9 cellular contexts compared by ENCODE assay signal in the genomic region with DNA sequence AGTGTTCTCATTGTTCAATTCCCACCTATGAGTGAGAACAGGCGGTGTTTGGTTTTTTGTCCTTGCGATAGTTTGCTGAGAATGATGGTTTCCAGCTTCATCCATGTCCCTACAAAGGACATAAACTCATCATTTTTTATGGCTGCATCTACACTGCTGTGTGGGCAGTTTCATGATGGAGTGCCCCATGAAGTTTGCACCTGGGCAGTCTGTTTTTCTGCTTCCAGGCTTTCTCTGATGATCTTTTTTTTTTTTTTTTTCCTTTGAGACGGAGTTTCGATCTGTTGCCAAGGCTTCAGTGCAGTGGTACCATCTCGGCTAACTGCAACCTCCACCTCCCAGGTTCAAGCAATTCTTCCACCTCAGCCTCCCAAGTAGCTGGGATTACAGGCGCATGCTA. TPM values are rescaled to one million over a fixed set of nuclear protein-coding genes. Genes with fewer than 3 reads are reported as not detected.
"Had no signal": no experiment of that assay in that cellular context is flagged by ENCODE, and none has a peak within 500 bp of the region (broad histone marks: within the 10 kb centered on the region; RNA-seq: fewer than 3 reads in every experiment).

No MANE protein-coding gene starts in this region.

RNA-seq across cellular contexts. Expression of gene SLAMF9, which starts 6.2 kb away (rescaled TPM):
- total RNA-seq: activated CD8-positive, alpha-beta T cell treated with anti-CD3 and anti-CD28 coated beads for 36 hours; activated naive CD8-positive, alpha-beta T cell treated with anti-CD3 and anti-CD28 coated beads, Interleukin-2, amount 10 ng/mL, durations not matched to agents 7 days and 5 days; activated T-cell treated with anti-CD3 and anti-CD28 coated beads, Interleukin-2, amount 50 U/mL, for 72 hours; activated T-helper 2 cell treated with anti-CD3 and anti-CD28 coated beads, Interferon-gamma antibody, Interleukin-2, Interleukin-4, amounts not matched to agents 10 μg/mL and 5 μg/mL and 100 μg/mL, durations not matched to agents 14 hours and 24 hours and 36 hours; aorta; breast epithelium; LHCN-M2; M059J had no signal
- polyA plus RNA-seq: aorta had no signal

RNA-seq across cellular contexts. Expression of gene IGSF9, which starts 14.8 kb away (rescaled TPM):
- total RNA-seq: activated naive CD8-positive, alpha-beta T cell treated with anti-CD3 and anti-CD28 coated beads, Interleukin-2, amount 10 ng/mL, durations not matched to agents 7 days and 5 days; activated T-helper 2 cell treated with anti-CD3 and anti-CD28 coated beads, Interferon-gamma antibody, Interleukin-2, Interleukin-4, amounts not matched to agents 10 μg/mL and 5 μg/mL and 100 μg/mL, durations not matched to agents 14 hours and 24 hours and 36 hours; LHCN-M2; SK-MEL-5 had no signal
